1 cellular context compared by ENCODE assay signal in the genomic region with DNA sequence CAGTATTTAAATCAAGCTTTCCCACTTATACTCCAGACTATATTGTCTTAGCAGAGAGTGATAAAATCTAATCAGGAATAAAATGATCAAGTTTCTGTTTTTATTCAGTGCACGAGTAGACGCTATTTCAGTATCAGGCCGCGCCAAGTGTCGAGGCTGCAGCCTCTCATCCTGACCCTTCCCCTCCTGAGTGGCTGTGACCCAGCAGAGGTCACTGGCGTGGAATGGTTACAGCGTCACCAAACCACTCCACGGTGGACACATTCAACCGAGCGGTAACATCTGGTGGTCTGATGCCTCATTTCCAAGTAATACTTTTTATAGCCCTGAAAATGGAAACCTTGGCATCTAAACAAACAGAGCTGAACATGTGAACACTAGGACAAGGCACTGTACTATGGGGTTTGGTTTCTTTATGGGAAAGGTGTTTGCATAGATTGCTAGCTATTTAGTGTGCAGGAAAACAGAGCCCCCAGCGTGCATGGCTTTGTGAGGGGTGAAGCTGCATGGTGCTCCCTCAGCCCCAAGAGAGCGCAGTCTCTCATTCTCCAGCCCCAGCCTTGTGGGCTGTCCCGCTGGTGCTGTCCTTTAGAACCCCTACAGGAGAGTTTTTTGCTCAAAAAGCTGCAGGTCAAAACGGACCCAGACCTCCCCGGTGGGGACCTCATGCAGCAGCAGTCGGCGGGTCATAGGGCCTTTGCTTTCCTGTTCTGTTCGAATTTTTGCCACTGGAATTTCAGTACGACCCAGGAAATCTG.
TF ChIP-seq lines count a peak whose summit lies in the region.

No MANE protein-coding gene starts in this region.

TF ChIP-seq in GM12878, 131 proteins besides CTCF, POLR2A, EP300 and RAD21:
- no peak for TF ChIP-seq TCF12 (IDR thresholded peaks at IDR 0.05; ENCODE audit: low read depth, low read length)
- TF ChIP-seq, protein P1, sequence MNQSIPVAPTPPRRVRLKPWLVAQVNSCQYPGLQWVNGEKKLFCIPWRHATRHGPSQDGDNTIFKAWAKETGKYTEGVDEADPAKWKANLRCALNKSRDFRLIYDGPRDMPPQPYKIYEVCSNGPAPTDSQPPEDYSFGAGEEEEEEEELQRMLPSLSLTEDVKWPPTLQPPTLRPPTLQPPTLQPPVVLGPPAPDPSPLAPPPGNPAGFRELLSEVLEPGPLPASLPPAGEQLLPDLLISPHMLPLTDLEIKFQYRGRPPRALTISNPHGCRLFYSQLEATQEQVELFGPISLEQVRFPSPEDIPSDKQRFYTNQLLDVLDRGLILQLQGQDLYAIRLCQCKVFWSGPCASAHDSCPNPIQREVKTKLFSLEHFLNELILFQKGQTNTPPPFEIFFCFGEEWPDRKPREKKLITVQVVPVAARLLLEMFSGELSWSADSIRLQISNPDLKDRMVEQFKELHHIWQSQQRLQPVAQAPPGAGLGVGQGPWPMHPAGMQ (IDR thresholded peaks at IDR 0.05; ENCODE audit: borderline replicate concordance) = no peak
- no peak for TF ChIP-seq HDAC6 (IDR thresholded peaks at IDR 0.05; ENCODE audit: unreplicated experiment)
- TF ChIP-seq, protein P2, sequence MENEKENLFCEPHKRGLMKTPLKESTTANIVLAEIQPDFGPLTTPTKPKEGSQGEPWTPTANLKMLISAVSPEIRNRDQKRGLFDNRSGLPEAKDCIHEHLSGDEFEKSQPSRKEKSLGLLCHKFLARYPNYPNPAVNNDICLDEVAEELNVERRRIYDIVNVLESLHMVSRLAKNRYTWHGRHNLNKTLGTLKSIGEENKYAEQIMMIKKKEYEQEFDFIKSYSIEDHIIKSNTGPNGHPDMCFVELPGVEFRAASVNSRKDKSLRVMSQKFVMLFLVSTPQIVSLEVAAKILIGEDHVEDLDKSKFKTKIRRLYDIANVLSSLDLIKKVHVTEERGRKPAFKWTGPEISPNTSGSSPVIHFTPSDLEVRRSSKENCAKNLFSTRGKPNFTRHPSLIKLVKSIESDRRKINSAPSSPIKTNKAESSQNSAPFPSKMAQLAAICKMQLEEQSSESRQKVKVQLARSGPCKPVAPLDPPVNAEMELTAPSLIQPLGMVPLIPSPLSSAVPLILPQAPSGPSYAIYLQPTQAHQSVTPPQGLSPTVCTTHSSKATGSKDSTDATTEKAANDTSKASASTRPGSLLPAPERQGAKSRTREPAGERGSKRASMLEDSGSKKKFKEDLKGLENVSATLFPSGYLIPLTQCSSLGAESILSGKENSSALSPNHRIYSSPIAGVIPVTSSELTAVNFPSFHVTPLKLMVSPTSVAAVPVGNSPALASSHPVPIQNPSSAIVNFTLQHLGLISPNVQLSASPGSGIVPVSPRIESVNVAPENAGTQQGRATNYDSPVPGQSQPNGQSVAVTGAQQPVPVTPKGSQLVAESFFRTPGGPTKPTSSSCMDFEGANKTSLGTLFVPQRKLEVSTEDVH (IDR thresholded peaks at IDR 0.05; ENCODE audit: low read depth, partially characterized antibody) = no peak
- TF ChIP-seq, protein P3, sequence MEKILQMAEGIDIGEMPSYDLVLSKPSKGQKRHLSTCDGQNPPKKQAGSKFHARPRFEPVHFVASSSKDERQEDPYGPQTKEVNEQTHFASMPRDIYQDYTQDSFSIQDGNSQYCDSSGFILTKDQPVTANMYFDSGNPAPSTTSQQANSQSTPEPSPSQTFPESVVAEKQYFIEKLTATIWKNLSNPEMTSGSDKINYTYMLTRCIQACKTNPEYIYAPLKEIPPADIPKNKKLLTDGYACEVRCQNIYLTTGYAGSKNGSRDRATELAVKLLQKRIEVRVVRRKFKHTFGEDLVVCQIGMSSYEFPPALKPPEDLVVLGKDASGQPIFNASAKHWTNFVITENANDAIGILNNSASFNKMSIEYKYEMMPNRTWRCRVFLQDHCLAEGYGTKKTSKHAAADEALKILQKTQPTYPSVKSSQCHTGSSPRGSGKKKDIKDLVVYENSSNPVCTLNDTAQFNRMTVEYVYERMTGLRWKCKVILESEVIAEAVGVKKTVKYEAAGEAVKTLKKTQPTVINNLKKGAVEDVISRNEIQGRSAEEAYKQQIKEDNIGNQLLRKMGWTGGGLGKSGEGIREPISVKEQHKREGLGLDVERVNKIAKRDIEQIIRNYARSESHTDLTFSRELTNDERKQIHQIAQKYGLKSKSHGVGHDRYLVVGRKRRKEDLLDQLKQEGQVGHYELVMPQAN (conservative IDR thresholded peaks at IDR 0.05) = no peak
- TF ChIP-seq POLR2AphosphoS5 (IDR thresholded peaks at IDR 0.05; ENCODE audit: low read length) = no peak
- no peak for TF ChIP-seq PAX5 (IDR thresholded peaks at IDR 0.05; ENCODE audit: borderline replicate concordance, low read depth, low read length)
- no peak for TF ChIP-seq TARDBP (IDR thresholded peaks at IDR 0.05; ENCODE audit: borderline replicate concordance)
- TF ChIP-seq ZNF207 (IDR thresholded peaks at IDR 0.05; ENCODE audit: borderline replicate concordance) = no peak
- TF ChIP-seq, protein P4, sequence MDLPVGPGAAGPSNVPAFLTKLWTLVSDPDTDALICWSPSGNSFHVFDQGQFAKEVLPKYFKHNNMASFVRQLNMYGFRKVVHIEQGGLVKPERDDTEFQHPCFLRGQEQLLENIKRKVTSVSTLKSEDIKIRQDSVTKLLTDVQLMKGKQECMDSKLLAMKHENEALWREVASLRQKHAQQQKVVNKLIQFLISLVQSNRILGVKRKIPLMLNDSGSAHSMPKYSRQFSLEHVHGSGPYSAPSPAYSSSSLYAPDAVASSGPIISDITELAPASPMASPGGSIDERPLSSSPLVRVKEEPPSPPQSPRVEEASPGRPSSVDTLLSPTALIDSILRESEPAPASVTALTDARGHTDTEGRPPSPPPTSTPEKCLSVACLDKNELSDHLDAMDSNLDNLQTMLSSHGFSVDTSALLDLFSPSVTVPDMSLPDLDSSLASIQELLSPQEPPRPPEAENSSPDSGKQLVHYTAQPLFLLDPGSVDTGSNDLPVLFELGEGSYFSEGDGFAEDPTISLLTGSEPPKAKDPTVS (IDR thresholded peaks at IDR 0.05; ENCODE audit: low read depth, low read length) = no peak
- TF ChIP-seq, protein P5, sequence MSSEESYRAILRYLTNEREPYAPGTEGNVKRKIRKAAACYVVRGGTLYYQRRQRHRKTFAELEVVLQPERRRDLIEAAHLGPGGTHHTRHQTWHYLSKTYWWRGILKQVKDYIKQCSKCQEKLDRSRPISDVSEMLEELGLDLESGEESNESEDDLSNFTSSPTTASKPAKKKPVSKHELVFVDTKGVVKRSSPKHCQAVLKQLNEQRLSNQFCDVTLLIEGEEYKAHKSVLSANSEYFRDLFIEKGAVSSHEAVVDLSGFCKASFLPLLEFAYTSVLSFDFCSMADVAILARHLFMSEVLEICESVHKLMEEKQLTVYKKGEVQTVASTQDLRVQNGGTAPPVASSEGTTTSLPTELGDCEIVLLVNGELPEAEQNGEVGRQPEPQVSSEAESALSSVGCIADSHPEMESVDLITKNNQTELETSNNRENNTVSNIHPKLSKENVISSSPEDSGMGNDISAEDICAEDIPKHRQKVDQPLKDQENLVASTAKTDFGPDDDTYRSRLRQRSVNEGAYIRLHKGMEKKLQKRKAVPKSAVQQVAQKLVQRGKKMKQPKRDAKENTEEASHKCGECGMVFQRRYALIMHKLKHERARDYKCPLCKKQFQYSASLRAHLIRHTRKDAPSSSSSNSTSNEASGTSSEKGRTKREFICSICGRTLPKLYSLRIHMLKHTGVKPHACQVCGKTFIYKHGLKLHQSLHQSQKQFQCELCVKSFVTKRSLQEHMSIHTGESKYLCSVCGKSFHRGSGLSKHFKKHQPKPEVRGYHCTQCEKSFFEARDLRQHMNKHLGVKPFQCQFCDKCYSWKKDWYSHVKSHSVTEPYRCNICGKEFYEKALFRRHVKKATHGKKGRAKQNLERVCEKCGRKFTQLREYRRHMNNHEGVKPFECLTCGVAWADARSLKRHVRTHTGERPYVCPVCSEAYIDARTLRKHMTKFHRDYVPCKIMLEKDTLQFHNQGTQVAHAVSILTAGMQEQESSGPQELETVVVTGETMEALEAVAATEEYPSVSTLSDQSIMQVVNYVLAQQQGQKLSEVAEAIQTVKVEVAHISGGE (CRISPR knock-in tag; IDR thresholded peaks at IDR 0.05) = no peak
- TF ChIP-seq, protein P6, sequence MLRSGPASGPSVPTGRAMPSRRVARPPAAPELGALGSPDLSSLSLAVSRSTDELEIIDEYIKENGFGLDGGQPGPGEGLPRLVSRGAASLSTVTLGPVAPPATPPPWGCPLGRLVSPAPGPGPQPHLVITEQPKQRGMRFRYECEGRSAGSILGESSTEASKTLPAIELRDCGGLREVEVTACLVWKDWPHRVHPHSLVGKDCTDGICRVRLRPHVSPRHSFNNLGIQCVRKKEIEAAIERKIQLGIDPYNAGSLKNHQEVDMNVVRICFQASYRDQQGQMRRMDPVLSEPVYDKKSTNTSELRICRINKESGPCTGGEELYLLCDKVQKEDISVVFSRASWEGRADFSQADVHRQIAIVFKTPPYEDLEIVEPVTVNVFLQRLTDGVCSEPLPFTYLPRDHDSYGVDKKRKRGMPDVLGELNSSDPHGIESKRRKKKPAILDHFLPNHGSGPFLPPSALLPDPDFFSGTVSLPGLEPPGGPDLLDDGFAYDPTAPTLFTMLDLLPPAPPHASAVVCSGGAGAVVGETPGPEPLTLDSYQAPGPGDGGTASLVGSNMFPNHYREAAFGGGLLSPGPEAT (IDR thresholded peaks at IDR 0.05; ENCODE audit: low read depth) = no peak
- TF ChIP-seq, protein P7, sequence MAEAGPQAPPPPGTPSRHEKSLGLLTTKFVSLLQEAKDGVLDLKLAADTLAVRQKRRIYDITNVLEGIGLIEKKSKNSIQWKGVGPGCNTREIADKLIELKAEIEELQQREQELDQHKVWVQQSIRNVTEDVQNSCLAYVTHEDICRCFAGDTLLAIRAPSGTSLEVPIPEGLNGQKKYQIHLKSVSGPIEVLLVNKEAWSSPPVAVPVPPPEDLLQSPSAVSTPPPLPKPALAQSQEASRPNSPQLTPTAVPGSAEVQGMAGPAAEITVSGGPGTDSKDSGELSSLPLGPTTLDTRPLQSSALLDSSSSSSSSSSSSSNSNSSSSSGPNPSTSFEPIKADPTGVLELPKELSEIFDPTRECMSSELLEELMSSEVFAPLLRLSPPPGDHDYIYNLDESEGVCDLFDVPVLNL (IDR thresholded peaks at IDR 0.05; ENCODE audit: low read depth, low read length) = no peak
- no peak for TF ChIP-seq SP1 (IDR thresholded peaks at IDR 0.05; ENCODE audit: low read depth, low read length)
- TF ChIP-seq, protein P8, sequence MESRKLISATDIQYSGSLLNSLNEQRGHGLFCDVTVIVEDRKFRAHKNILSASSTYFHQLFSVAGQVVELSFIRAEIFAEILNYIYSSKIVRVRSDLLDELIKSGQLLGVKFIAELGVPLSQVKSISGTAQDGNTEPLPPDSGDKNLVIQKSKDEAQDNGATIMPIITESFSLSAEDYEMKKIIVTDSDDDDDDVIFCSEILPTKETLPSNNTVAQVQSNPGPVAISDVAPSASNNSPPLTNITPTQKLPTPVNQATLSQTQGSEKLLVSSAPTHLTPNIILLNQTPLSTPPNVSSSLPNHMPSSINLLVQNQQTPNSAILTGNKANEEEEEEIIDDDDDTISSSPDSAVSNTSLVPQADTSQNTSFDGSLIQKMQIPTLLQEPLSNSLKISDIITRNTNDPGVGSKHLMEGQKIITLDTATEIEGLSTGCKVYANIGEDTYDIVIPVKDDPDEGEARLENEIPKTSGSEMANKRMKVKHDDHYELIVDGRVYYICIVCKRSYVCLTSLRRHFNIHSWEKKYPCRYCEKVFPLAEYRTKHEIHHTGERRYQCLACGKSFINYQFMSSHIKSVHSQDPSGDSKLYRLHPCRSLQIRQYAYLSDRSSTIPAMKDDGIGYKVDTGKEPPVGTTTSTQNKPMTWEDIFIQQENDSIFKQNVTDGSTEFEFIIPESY (IDR thresholded peaks at IDR 0.05) = no peak
